In genomic region chr9:4748612-4749011, GRCh38 we compare ENCODE assay signal across 21 cellular contexts. TPM values are rescaled to one million over a fixed set of nuclear protein-coding genes. Genes with fewer than 3 reads are reported as not detected.
DNase-seq lines count a peak whose midpoint lies in the region; ATAC-seq, FAIRE-seq and TF ChIP-seq lines count a peak whose summit lies in the region.
"Had no signal": no experiment of that assay in that cellular context is flagged by ENCODE, and none has a peak within 500 bp of the region (broad histone marks: within the 10 kb centered on the region; RNA-seq: fewer than 3 reads in every experiment).

No MANE protein-coding gene starts in this region.

- RAD21 ChIA-PET in GM12878 (lab: Charles Lee; ENCODE audit: unreplicated experiment), result interaction anchor here (0.8 to 2.2 kb wide), 3 partner anchors 175 to 690 kb away, joined by 3 to 8 read pairs (median 6); partner anchors contain the start of gene PLGRKT

- H2AFZ ChIP-seq in GM12878 (ENCODE audit: control insufficient read depth, low read depth, low read length), result no peak overlapping the region

- SMC1A ChIA-PET in GM12878 (lab: Charles Lee; ENCODE audit: uncharacterized antibody, unreplicated experiment), result interaction anchor here (0.9 to 1.8 kb wide), 4 partner anchors 13 to 144 kb away, joined by 3 to 6 read pairs (median 5); no protein-coding TSS in a partner anchor

- ATAC-seq in GM12878 (peak; percentile 61), foreskin keratinocyte (peak; percentile 20)

- no peaks in the 10 kb centered on the region for H4K20me1 ChIP-seq in GM12878 (ENCODE audit: control insufficient read depth, insufficient read depth)
- H4K20me1 ChIP-seq: BLaER1 treated with 17β-estradiol and CSF1 and Interleukin-3, amounts not matched to agents 10 nM and 100 nM had no signal

- H3K36me3 ChIP-seq in GM12878 (ENCODE audit: control insufficient read depth in 2 of 2, insufficient read depth in 2 of 2, low read length in 1 of 2), result no peaks in the 10 kb centered on the region
- H3K36me3 ChIP-seq: BLaER1 treated with 17β-estradiol and CSF1 and Interleukin-3, amounts not matched to agents 10 nM and 100 nM; MG63; SJSA1 had no signal

- no peak overlapping the region for H3K27ac ChIP-seq in GM12878 (ENCODE audit: control insufficient read depth, insufficient read depth)
- no peak overlapping the region for H3K27ac ChIP-seq in foreskin keratinocyte
- H3K27ac ChIP-seq: BLaER1 treated with 17β-estradiol and CSF1 and Interleukin-3, amounts not matched to agents 10 nM and 100 nM; SJSA1 had no signal

- H3K9me3 ChIP-seq in GM12878 (replicated peaks; ENCODE audit: control insufficient read depth, insufficient read depth, low read length), result no peaks in the 10 kb centered on the region
- H3K9me3 ChIP-seq: BLaER1 treated with 17β-estradiol and CSF1 and Interleukin-3, amounts not matched to agents 10 nM and 100 nM; Caco-2; MG63; SJSA1 had no signal

- in situ Hi-C loops in GM12878 (cut with MboI), result no loop called here

- intact Hi-C loops in GM12878 (cut with micrococcal nuclease; ENCODE audit: unreplicated experiment), result loop anchor here (5.0 kb wide), 1 partner anchor 146 kb away; no protein-coding TSS in a partner anchor

- no TSS peak for BruUV-seq in GM12878 (replicated peaks; lab: Mats Ljungman, UMichigan)

- H3K79me2 ChIP-seq in GM12878 (ENCODE audit: control insufficient read depth, insufficient read depth, low read length), result no peaks in the 10 kb centered on the region

- no peak overlapping the region for H3K4me3 ChIP-seq in GM12878
- H3K4me3 ChIP-seq: BLaER1 treated with 17β-estradiol and CSF1 and Interleukin-3, amounts not matched to agents 10 nM and 100 nM; MG63; SJSA1 had no signal

- H3K4me2 ChIP-seq in GM12878 (ENCODE audit: control insufficient read depth, insufficient read depth), result no peak overlapping the region
- H3K4me2 ChIP-seq: BLaER1 treated with 17β-estradiol and CSF1 and Interleukin-3, amounts not matched to agents 10 nM and 100 nM had no signal

- no peaks in the 10 kb centered on the region for H3K4me1 ChIP-seq in GM12878 (ENCODE audit: control insufficient read depth, insufficient read depth, low read length)
- peaks cover 4% of the 10 kb centered on the region for H3K4me1 ChIP-seq in foreskin keratinocyte
- H3K4me1 ChIP-seq: BLaER1 treated with 17β-estradiol and CSF1 and Interleukin-3, amounts not matched to agents 10 nM and 100 nM; Caco-2 had no signal

- TF ChIP-seq EP300 in GM12878 (IDR thresholded peaks at IDR 0.05; ENCODE audit: borderline replicate concordance in 1 of 2, control insufficient read depth in 1 of 2, low read depth in 2 of 2, low read length in 2 of 2), result no peak

- POLR2A ChIA-PET in GM12878 (lab: Charles Lee), result interaction anchor here (1.0 kb wide), 1 partner anchor 236 kb away, joined by 3 read pairs; the partner anchor contains the start of gene JAK2

- WGBS in GM12878 (ENCODE audit: insufficient coverage, insufficient replicate concordance, low lambda C conversion rate, missing lambda C conversion rate), result 78% methylated on average over 5 of the region's 5 CpGs

- H3K27me3 ChIP-seq in GM12878 (replicated peaks in 1 of 2; ENCODE audit: control insufficient read depth in 2 of 2, insufficient read depth in 2 of 2, low read length in 1 of 2) (no peaks in the 10 kb centered on the region), foreskin keratinocyte (peaks cover 2% of the 10 kb centered on the region)
- H3K27me3 ChIP-seq: BLaER1 treated with 17β-estradiol and CSF1 and Interleukin-3, amounts not matched to agents 10 nM and 100 nM; MG63; SJSA1 had no signal

- TF ChIP-seq CTCF in GM12878 (IDR thresholded peaks at IDR 0.05 in 2 of 3, conservative IDR thresholded peaks at IDR 0.05 in 1 of 3; ENCODE audit: control insufficient read depth in 2 of 3, extremely low read depth in 1 of 3, insufficient read depth in 1 of 3, low read depth in 3 of 3, low read length in 3 of 3), result no peak
- no peak for TF ChIP-seq CTCF in foreskin keratinocyte (conservative IDR thresholded peaks at IDR 0.05)

- CTCF ChIA-PET in GM12878 (lab: Yijun Ruan, JAX), result interaction anchor here (0.7 to 8.7 kb wide), 13 partner anchors 12 to 852 kb away, joined by 3 to 53 read pairs (median 5); no protein-coding TSS in a partner anchor

- no peak for TF ChIP-seq RAD21 in GM12878 (IDR thresholded peaks at IDR 0.05; ENCODE audit: insufficient read depth, low read depth, low read length)

- FAIRE-seq in GM12878 (lab: Jason Lieb, UNC), result no peak
- FAIRE-seq: GM12892, RCC 7860 had no signal

- TF ChIP-seq POLR2A in GM12878 (IDR thresholded peaks at IDR 0.05; ENCODE audit: low read depth, low read length), result no peak

- peak; percentile 15 for DNase-seq in EL
- peak; percentile 68 for DNase-seq in HT1080 (ENCODE audit: low read depth)
- DNase-seq in GM12878 (ENCODE audit: low read depth, low spot score), result no peak
- no peak for DNase-seq in foreskin keratinocyte
- DNase-seq in NCI-H2196 (lab: John Stamatoyannopoulos, UW; ENCODE audit: unreplicated experiment), result no peak
- no peak for DNase-seq in NCI-H774 (lab: John Stamatoyannopoulos, UW)
- no peak for DNase-seq in NCI-H128 (lab: John Stamatoyannopoulos, UW; ENCODE audit: unreplicated experiment)
- DNase-seq in ecto neural progenitor cell (ENCODE audit: low spot score), result no peak
- DNase-seq: ACHN; Caco-2; CD4-positive, alpha-beta memory T cell; DMS 273 treated with DMSO at 0.1 percent for 48 hours; DND-41; MG63; NCI-H1436 treated with DMSO at 0.1 percent for 48 hours; NCI-H2029; NCI-H524 treated with DMSO at 0.1 percent for 48 hours had no signal

- no peak overlapping the region for H3K9ac ChIP-seq in GM12878 (ENCODE audit: control insufficient read depth, insufficient read depth, low read length)
- H3K9ac ChIP-seq: BLaER1 treated with 17β-estradiol and CSF1 and Interleukin-3, amounts not matched to agents 10 nM and 100 nM had no signal

TF ChIP-seq in GM12878, 131 proteins besides CTCF, POLR2A, EP300 and RAD21 (continues in another document):
- TF ChIP-seq NRF1 (conservative IDR thresholded peaks at IDR 0.05; ENCODE audit: low read depth, low read length), result no peak
- no peak for TF ChIP-seq EZH2 (IDR thresholded peaks at IDR 0.05; ENCODE audit: borderline replicate concordance, control insufficient read depth, low read depth, low read length)
- no peak for TF ChIP-seq JUND (IDR thresholded peaks at IDR 0.05; ENCODE audit: low read depth, low read length)
- TF ChIP-seq YBX1 (IDR thresholded peaks at IDR 0.05), result no peak
- no peak for TF ChIP-seq ETV6 (conservative IDR thresholded peaks at IDR 0.05 in 1 of 2, IDR thresholded peaks at IDR 0.05 in 1 of 2; ENCODE audit: borderline replicate concordance in 1 of 2, low read depth in 1 of 2)

RNA-seq across cellular contexts. Expression of gene AK3, which starts 7.6 kb away (rescaled TPM):
- total RNA-seq in HT1080 (2014; rRNA removed; shearing (Covaris generic)), result 55.9 and 88.8 TPM in 2 replicates
- polyA plus RNA-seq in HT1080 (2015; cell fraction: cytosol; rRNA removed), result 39.9 and 50.4 TPM in 2 replicates
- polyA plus RNA-seq in HT1080 (2015; cell fraction: nucleus; rRNA removed), result 24.0 and 24.3 TPM in 2 replicates
- 25.0 and 26.9 TPM in 2 replicates for total RNA-seq in GM12878 (2013; cell fraction: nucleolus; rRNA removed)
- total RNA-seq in GM12878 (2014; rRNA removed) (71.8 and 86.6 TPM in 2 replicates), GM12878 (2014; rRNA removed; fragmentation: Illumina TruSeq; extraction: Trizol) (34.7 and 38.2 TPM in 2 replicates), GM12878 (2021) (32.4 and 35.6 TPM in 2 replicates), foreskin keratinocyte (31.7 and 36.3 TPM in 2 replicates)
- polyA plus RNA-seq in GM12878 (2011; ENCODE audit: low read depth), result 13.1 TPM
- polyA plus RNA-seq in GM12878 (2011; rRNA removed) (44.5 and 69.0 TPM in 2 replicates), GM12878 (2014; fragmentation: Illumina TruSeq; extraction: Trizol) (44.2 and 60.1 TPM in 2 replicates), GM12878 (2014; fragmentation: Nextera tagmentation; extraction: Ambion mirVana) (10 to 100 TPM; 14.2 to 26.2 TPM), GM12878 (2014; rRNA removed) (43.6 and 54.8 TPM in 2 replicates), GM12878 (2016; fragmentation: Nextera tagmentation; extraction: Ambion mirVana) (10 to 100 TPM; 50.6 to 52.5 TPM), foreskin keratinocyte (17.5 and 20.8 TPM in 2 replicates)
- 16.4 and 19.2 TPM in 2 replicates for polyA plus RNA-seq in GM12878 (2011; cell fraction: cytosol; rRNA removed)
- polyA plus RNA-seq in GM12878 (2011; cell fraction: nucleus; rRNA removed), result 17.0 and 19.5 TPM in 2 replicates
- polyA plus RNA-seq in GM12878 (2012), result 29.5 and 34.0 TPM in 2 replicates
- 16.2 TPM in 2 replicates for polyA minus RNA-seq in GM12878 (2011; rRNA and poly(A)+ RNA removed)
- polyA minus RNA-seq in GM12878 (2011; cell fraction: cytosol; rRNA and poly(A)+ RNA removed), result 19.2 and 27.1 TPM in 2 replicates
- polyA minus RNA-seq in GM12878 (2011; cell fraction: nucleus; rRNA and poly(A)+ RNA removed), result 18.9 and 33.4 TPM in 2 replicates

RNA-seq across cellular contexts. Expression of gene RCL1, which starts 44.1 kb away (rescaled TPM):
- total RNA-seq in HT1080 (2014; rRNA removed; shearing (Covaris generic)), result 31.6 and 34.7 TPM in 2 replicates
- polyA plus RNA-seq in HT1080 (2015; cell fraction: cytosol; rRNA removed), result 34.6 and 44.2 TPM in 2 replicates
- polyA plus RNA-seq in HT1080 (2015; cell fraction: nucleus; rRNA removed), result 39.5 and 44.6 TPM in 2 replicates
- 51.9 and 58.3 TPM in 2 replicates for total RNA-seq in GM12878 (2013; cell fraction: nucleolus; rRNA removed)
- total RNA-seq in GM12878 (2014; rRNA removed) (42.0 and 44.3 TPM in 2 replicates), GM12878 (2014; rRNA removed; fragmentation: Illumina TruSeq; extraction: Trizol) (28.1 and 28.7 TPM in 2 replicates), GM12878 (2021) (32.3 and 33.2 TPM in 2 replicates), foreskin keratinocyte (18.1 and 22.2 TPM in 2 replicates)
- 11.5 TPM for polyA plus RNA-seq in GM12878 (2011; ENCODE audit: low read depth)
- polyA plus RNA-seq in GM12878 (2011; rRNA removed) (14.1 and 21.1 TPM in 2 replicates), GM12878 (2014; fragmentation: Illumina TruSeq; extraction: Trizol) (38.0 and 45.2 TPM in 2 replicates), GM12878 (2014; fragmentation: Nextera tagmentation; extraction: Ambion mirVana) (10 to 100 TPM; 21.1 to 28.6 TPM), GM12878 (2014; rRNA removed) (27.5 and 29.8 TPM in 2 replicates), GM12878 (2016; fragmentation: Nextera tagmentation; extraction: Ambion mirVana) (10 to 100 TPM; 43.4 to 46.8 TPM), foreskin keratinocyte (15.4 and 20.9 TPM in 2 replicates)
- 22.0 and 26.6 TPM in 2 replicates for polyA plus RNA-seq in GM12878 (2011; cell fraction: cytosol; rRNA removed)
- 34.5 and 44.1 TPM in 2 replicates for polyA plus RNA-seq in GM12878 (2011; cell fraction: nucleus; rRNA removed)
- 15.4 and 17.0 TPM in 2 replicates for polyA plus RNA-seq in GM12878 (2012)
- 23.5 and 29.4 TPM in 2 replicates for polyA minus RNA-seq in GM12878 (2011; rRNA and poly(A)+ RNA removed)
- 12.0 and 13.6 TPM in 2 replicates for polyA minus RNA-seq in GM12878 (2011; cell fraction: cytosol; rRNA and poly(A)+ RNA removed)
- 30.5 and 40.9 TPM in 2 replicates for polyA minus RNA-seq in GM12878 (2011; cell fraction: nucleus; rRNA and poly(A)+ RNA removed)

Comparison
In these comparisons a context has a peak if more than half of its experiments do, and no peak if none do; other contexts are left out.
1. DNase-seq: peak in EL (single experiment) and HT1080 (single experiment); none in GM12878 (single experiment), foreskin keratinocyte (0 of 2), NCI-H2196 (single experiment), NCI-H774 (single experiment), NCI-H128 (single experiment) and ecto neural progenitor cell (single experiment).